Comparison of ENCODE assay signal across 1 cellular context in genomic region chr16:4194661-4195060, GRCh38.
TF ChIP-seq lines count a peak whose summit lies in the region.

No MANE protein-coding gene starts in this region.

TF ChIP-seq in HepG2, 621 proteins besides CTCF, POLR2A, EP300 and RAD21 (continued from another document):
- TF ChIP-seq ZHX1 (CRISPR knock-in tag; IDR thresholded peaks at IDR 0.05; ENCODE audit: low read depth) (no peak), SP5 (CRISPR knock-in tag; IDR thresholded peaks at IDR 0.05; ENCODE audit: borderline replicate concordance, low read depth) (no peak), RELA (CRISPR knock-in tag; IDR thresholded peaks at IDR 0.05) (no peak)
